8 cellular contexts compared by ENCODE assay signal in genomic region chr2:61670591-61671503, GRCh38.
DNase-seq lines count a peak whose midpoint lies in the region; ATAC-seq, FAIRE-seq and TF ChIP-seq lines count a peak whose summit lies in the region.

No MANE protein-coding gene starts in this region.

- H3K9me3 Mint-ChIP-seq in stimulated activated effector memory CD8-positive, alpha-beta T cell treated with anti-CD3 and anti-CD28 coated beads, Interleukin-12 subunit alpha, Interleukin-12 subunit beta, amount 100 ng/mL, for 72 hours: peaks cover 12% of the 10 kb centered on the region

- peak overlapping the region; percentile 71 for H2AFZ ChIP-seq in keratinocyte (ENCODE audit: control insufficient read depth, low read length)

- dilution Hi-C loops in keratinocyte (cut with MboI; ENCODE audit: extremely low pct_ligation_motif_present, low sequenced_read_pairs): no loop called here

- peak; percentile 60 for ATAC-seq in GM21360 (IDR thresholded peaks at IDR 0.05; ENCODE audit: unreplicated experiment)
- ATAC-seq in stimulated activated effector memory CD8-positive, alpha-beta T cell treated with anti-CD3 and anti-CD28 coated beads, Interleukin-12 subunit alpha, Interleukin-12 subunit beta, amount 100 ng/mL, for 72 hours: peak; percentile 93

- H3K9me1 ChIP-seq in keratinocyte (ENCODE audit: control insufficient read depth, extremely low read depth, insufficient read depth, low read length): no peaks in the 10 kb centered on the region

- no peak for FAIRE-seq in keratinocyte (lab: Jason Lieb, UNC)

- in situ Hi-C loops in Caki2 (cut with HindIII; ENCODE audit: low pct_unique_long_range_greater_than_20kb, low sequenced_read_pairs): no loop called here
- in situ Hi-C loops in astrocyte of the spinal cord (cut with HindIII; ENCODE audit: low sequenced_read_pairs): no loop called here

- H3K4me1 ChIP-seq in keratinocyte (ENCODE audit: control insufficient read depth, extremely low read depth, insufficient read depth, low read length): peaks cover 15% of the 10 kb centered on the region

- no peaks in the 10 kb centered on the region for H4K20me1 ChIP-seq in keratinocyte (ENCODE audit: control insufficient read depth, extremely low read depth, insufficient read depth, low read length)

- TF ChIP-seq CTCF in LNCaP clone FGC (IDR thresholded peaks at IDR 0.05; ENCODE audit: control insufficient read depth, extremely low read depth, insufficient read depth) (no peak), astrocyte of the spinal cord (IDR thresholded peaks at IDR 0.05; ENCODE audit: low read depth, low read length) (no peak), keratinocyte (optimal IDR thresholded peaks at IDR 0.05 in 1 of 3, IDR thresholded peaks at IDR 0.05 in 1 of 3, conservative IDR thresholded peaks at IDR 0.05 in 1 of 3; ENCODE audit: extremely low read depth in 1 of 3, insufficient read depth in 2 of 3, low read length in 3 of 3) (no peak)

- H3K4me2 ChIP-seq in keratinocyte (ENCODE audit: control insufficient read depth, extremely low read depth, insufficient read depth, low read depth, low read length): peak overlapping the region; percentile 76

- no peaks in the 10 kb centered on the region for H3K79me2 ChIP-seq in keratinocyte (ENCODE audit: control insufficient read depth, insufficient read depth, low read length)

- H3K4me3 Mint-ChIP-seq in stimulated activated effector memory CD8-positive, alpha-beta T cell treated with anti-CD3 and anti-CD28 coated beads, Interleukin-12 subunit alpha, Interleukin-12 subunit beta, amount 100 ng/mL, for 72 hours: peak overlapping the region; percentile 66

- peak overlapping the region; percentile 49 for H3K9ac ChIP-seq in keratinocyte (ENCODE audit: control insufficient read depth, extremely low read depth, insufficient read depth, low read length)

- H3K4me3 ChIP-seq in LNCaP clone FGC (ENCODE audit: low read depth, low read length) (peak overlapping the region; percentile 4; the same call in 1 of the 2 replicates), astrocyte of the spinal cord (ENCODE audit: low read depth, low read length) (peak overlapping the region; percentile 18), keratinocyte (ENCODE audit: control insufficient read depth in 2 of 3, extremely low read depth in 1 of 3, insufficient read depth in 2 of 3, low read depth in 1 of 3, low read length in 3 of 3) (peak overlapping the region in 2 of 3 experiments; percentile 48)

- H3K27ac Mint-ChIP-seq in stimulated activated effector memory CD8-positive, alpha-beta T cell treated with anti-CD3 and anti-CD28 coated beads, Interleukin-12 subunit alpha, Interleukin-12 subunit beta, amount 100 ng/mL, for 72 hours: peak overlapping the region; percentile 92

- H3K27me3 ChIP-seq in keratinocyte (ENCODE audit: control insufficient read depth, extremely low read depth, insufficient read depth, low read length): no peaks in the 10 kb centered on the region

- peak; percentile 57 for DNase-seq in Caki2 (ENCODE audit: low read depth)
- peak; percentile 59 for DNase-seq in LNCaP clone FGC (ENCODE audit: low read depth)
- DNase-seq in astrocyte of the spinal cord (ENCODE audit: low read depth, low spot score): peak; percentile 45
- DNase-seq in keratinocyte (ENCODE audit: low read depth, low spot score): no peak
- DNase-seq in stimulated activated effector memory CD8-positive, alpha-beta T cell treated with anti-CD3 and anti-CD28 coated beads, Interleukin-12 subunit alpha, Interleukin-12 subunit beta, amount 100 ng/mL, for 72 hours (ENCODE audit: low spot score in 2 of 2): peak; percentile 9 to 57
- DNase-seq in 8988T: no peak
- DNase-seq in T1000 (lab: John Stamatoyannopoulos, UW): no peak

- H3K36me3 ChIP-seq in keratinocyte (ENCODE audit: control insufficient read depth in 2 of 2, extremely low read depth in 1 of 2, insufficient read depth in 2 of 2, low read length in 2 of 2): no peaks in the 10 kb centered on the region

- H3K27ac ChIP-seq in keratinocyte (ENCODE audit: control insufficient read depth, insufficient read depth, low read length): no peak overlapping the region

- H3K36me3 Mint-ChIP-seq in stimulated activated effector memory CD8-positive, alpha-beta T cell treated with anti-CD3 and anti-CD28 coated beads, Interleukin-12 subunit alpha, Interleukin-12 subunit beta, amount 100 ng/mL, for 72 hours: no peaks in the 10 kb centered on the region

- peaks cover 3% of the 10 kb centered on the region for H3K9me3 ChIP-seq in keratinocyte (ENCODE audit: control insufficient read depth, low read depth, low read length)

- H3K4me1 Mint-ChIP-seq in stimulated activated effector memory CD8-positive, alpha-beta T cell treated with anti-CD3 and anti-CD28 coated beads, Interleukin-12 subunit alpha, Interleukin-12 subunit beta, amount 100 ng/mL, for 72 hours: peaks cover 22% of the 10 kb centered on the region

Comparison
In these comparisons a context has a peak if more than half of its experiments do, and no peak if none do; other contexts are left out.
1. DNase-seq: peak in Caki2 (single experiment), LNCaP clone FGC (single experiment), astrocyte of the spinal cord (single experiment) and stimulated activated effector memory CD8-positive, alpha-beta T cell treated with anti-CD3 and anti-CD28 coated beads, Interleukin-12 subunit alpha, Interleukin-12 subunit beta, amount 100 ng/mL, for 72 hours (2 of 2); none in keratinocyte (single experiment), 8988T (single experiment) and T1000 (single experiment).
2. Peak in every context shown above with its lines, with median percentiles within 50 percentile points of each other: H3K4me3 ChIP-seq.